ENCODE assay signal across 8 cellular contexts in genomic region chr6:43629104-43629504, GRCh38. TPM values are rescaled to one million over a fixed set of nuclear protein-coding genes. Genes with fewer than 3 reads are reported as not detected.
DNase-seq lines count a peak whose midpoint lies in the region; ATAC-seq, FAIRE-seq and TF ChIP-seq lines count a peak whose summit lies in the region.

Gene GTPBP2 (minus strand): TSS chr6:43629264. CDS start chr6:43629162, 102 bp downstream.

- peak within 1 kb of the TSS; percentile 95 for H3K9ac ChIP-seq in endodermal cell (ENCODE audit: extremely low read depth, low read length, poor library complexity, severe bottlenecking)

- H3K4me3 Mint-ChIP-seq in activated CD8-positive, alpha-beta memory T cell treated with anti-CD3 and anti-CD28 coated beads, Interleukin-2, amount 10 ng/mL, durations not matched to agents 7 days and 5 days = peak within 1 kb of the TSS; percentile 100
- H3K4me3 Mint-ChIP-seq in endodermal cell = peak within 1 kb of the TSS; percentile 80

- CTCF ChIA-PET in activated CD8-positive, alpha-beta memory T cell treated with anti-CD3 and anti-CD28 coated beads, Interleukin-2, amount 10 ng/mL, durations not matched to agents 7 days and 5 days (lab: Charles Lee) = interaction anchor here (0.7 to 1.7 kb wide), 10 partner anchors 9 to 622 kb away, joined by 3 to 8 read pairs (median 3); partner anchors contain the start of genes DNPH1 and VEGFA

- peaks cover 31% of the 10 kb centered on the region for H3K36me3 ChIP-seq in endodermal cell (ENCODE audit: control insufficient read depth, insufficient read depth, low read length)

- no peak for TF ChIP-seq CTCF in endodermal cell (conservative IDR thresholded peaks at IDR 0.05)

- H3K9me3 Mint-ChIP-seq in activated CD8-positive, alpha-beta memory T cell treated with anti-CD3 and anti-CD28 coated beads, Interleukin-2, amount 10 ng/mL, durations not matched to agents 7 days and 5 days (ENCODE audit: low read depth) = no peaks in the 10 kb centered on the region
- H3K9me3 Mint-ChIP-seq in endodermal cell = no peaks in the 10 kb centered on the region

- peak; percentile 97 for DNase-seq in COLO668 (lab: John Stamatoyannopoulos, UW; ENCODE audit: unreplicated experiment)
- DNase-seq in HTR-8/SVneo (ENCODE audit: insufficient read length, low spot score) = peak; percentile 96
- peak; percentile 98 for DNase-seq in NOMO-1 treated with dmso at 0.1 percent for 144 hours (lab: John Stamatoyannopoulos, UW; ENCODE audit: unreplicated experiment)
- peak; percentile 99 for DNase-seq in activated CD8-positive, alpha-beta memory T cell treated with anti-CD3 and anti-CD28 coated beads, Interleukin-2, amount 10 ng/mL, durations not matched to agents 7 days and 5 days
- peak; percentile 99 for DNase-seq in endodermal cell
- peak; percentile 100 for DNase-seq in mesenteric fat pad (ENCODE audit: low spot score)
- DNase-seq in stimulated activated CD8-positive, alpha-beta memory T cell treated with anti-CD3 and anti-CD28 coated beads, Interleukin-15, amount 100 ng/mL, for 4 hours (ENCODE audit: low read depth in 2 of 2) = peak; percentile 91 to 96

- no peaks in the 10 kb centered on the region for H3K9me3 ChIP-seq in endodermal cell (ENCODE audit: control insufficient read depth, low read length)

- WGBS in endodermal cell (ENCODE audit: insufficient coverage in 1 of 2, insufficient read length in 1 of 2), 2 experiments = 0% methylated on average over 14 to 46 of the region's 46 CpGs

- no peaks in the 10 kb centered on the region for H3K4me1 ChIP-seq in endodermal cell (ENCODE audit: control insufficient read depth, insufficient read depth, low read length)

- peaks cover 33% of the 10 kb centered on the region for H3K36me3 Mint-ChIP-seq in activated CD8-positive, alpha-beta memory T cell treated with anti-CD3 and anti-CD28 coated beads, Interleukin-2, amount 10 ng/mL, durations not matched to agents 7 days and 5 days
- H3K36me3 Mint-ChIP-seq in endodermal cell (ENCODE audit: low read depth) = peaks cover 29% of the 10 kb centered on the region

- H3K4me1 Mint-ChIP-seq in activated CD8-positive, alpha-beta memory T cell treated with anti-CD3 and anti-CD28 coated beads, Interleukin-2, amount 10 ng/mL, durations not matched to agents 7 days and 5 days = peaks cover 46% of the 10 kb centered on the region
- H3K4me1 Mint-ChIP-seq in endodermal cell = peaks cover 29% of the 10 kb centered on the region

- peak within 1 kb of the TSS; percentile 99 for H3K4me3 ChIP-seq in endodermal cell (ENCODE audit: low read length)

- peak within 1 kb of the TSS; percentile 98 for H3K27ac ChIP-seq in endodermal cell (ENCODE audit: low read depth, low read length)

- H3K27me3 Mint-ChIP-seq in activated CD8-positive, alpha-beta memory T cell treated with anti-CD3 and anti-CD28 coated beads, Interleukin-2, amount 10 ng/mL, durations not matched to agents 7 days and 5 days = no peaks in the 10 kb centered on the region
- H3K27me3 Mint-ChIP-seq in endodermal cell (ENCODE audit: insufficient read depth) = no peaks in the 10 kb centered on the region

- peak within 1 kb of the TSS; percentile 99 for H3K27ac Mint-ChIP-seq in activated CD8-positive, alpha-beta memory T cell treated with anti-CD3 and anti-CD28 coated beads, Interleukin-2, amount 10 ng/mL, durations not matched to agents 7 days and 5 days
- H3K27ac Mint-ChIP-seq in endodermal cell = peak within 1 kb of the TSS; percentile 99

- peak; percentile 72 for ATAC-seq in GM21367 (IDR thresholded peaks at IDR 0.05; ENCODE audit: unreplicated experiment)
- peak; percentile 84 for ATAC-seq in activated CD8-positive, alpha-beta memory T cell treated with anti-CD3 and anti-CD28 coated beads, Interleukin-2, amount 10 ng/mL, durations not matched to agents 7 days and 5 days

- no peaks in the 10 kb centered on the region for H3K27me3 ChIP-seq in endodermal cell (ENCODE audit: control insufficient read depth, insufficient read depth, low read length, poor library complexity, severe bottlenecking)

- peak; percentile 85 for FAIRE-seq in HTR-8/SVneo (lab: Jason Lieb, UNC)

RNA-seq across cellular contexts. Expression of gene GTPBP2, which starts in this region (rescaled TPM):
- 100 to 1,000 TPM; 117 to 130 TPM for total RNA-seq in activated CD8-positive, alpha-beta memory T cell treated with anti-CD3 and anti-CD28 coated beads, Interleukin-2, amount 10 ng/mL, durations not matched to agents 7 days and 5 days
- total RNA-seq in endodermal cell = 10 to 100 TPM; 87.9 to 90.6 TPM
- 64.2 TPM for polyA plus RNA-seq in endodermal cell (2013, experiment 1 of 2)
- 53.7 TPM for polyA plus RNA-seq in endodermal cell (2013, experiment 2 of 2)
- 101 TPM for total RNA-seq in mesenteric fat pad

Comparison
In these comparisons a context has a peak if more than half of its experiments do, and no peak if none do; other contexts are left out.
1. Peak in every context shown above with its lines: DNase-seq, ATAC-seq, H3K4me3 ChIP-seq and H3K27ac ChIP-seq.